In genomic region chr10:58266003-58266825, GRCh38 we compare ENCODE assay signal across 8 cellular contexts. TPM values are rescaled to one million over a fixed set of nuclear protein-coding genes. Genes with fewer than 3 reads are reported as not detected.
DNase-seq lines count a peak whose midpoint lies in the region; ATAC-seq lines count a peak whose summit lies in the region.

No MANE protein-coding gene starts in this region.

- DNase-seq in EH (ENCODE audit: low read depth) (peak; percentile 74), MV-4-11 (lab: John Stamatoyannopoulos, UW) (peak; percentile 59), NCI-H2227 treated with DMSO at 0.1 percent for 48 hours (lab: John Stamatoyannopoulos, UW) (no peak)
- no peak for DNase-seq in NK-92 treated with Interleukin-12 subunit alpha and Interleukin-12 subunit beta, amount 100 ng/mL, for 24 hours (lab: John Stamatoyannopoulos, UW)

- peaks cover 7 to 25% (median 17%) of the 10 kb centered on the region in 3 donors for H3K4me1 ChIP-seq in skeletal muscle tissue (ENCODE audit: control insufficient read depth in 3 of 3, insufficient read depth in 3 of 3, low read length in 3 of 3)

- no peaks in the 10 kb centered on the region for H3K27me3 ChIP-seq in skeletal muscle tissue (ENCODE audit: control insufficient read depth in 3 of 3, insufficient read depth in 3 of 3, low read length in 3 of 3)

- H3K9me3 ChIP-seq in iPS-18c (ENCODE audit: control insufficient read depth, insufficient read depth, low read length) (no peaks in the 10 kb centered on the region), skeletal muscle tissue (ENCODE audit: control insufficient read depth in 3 of 3, low read length in 3 of 3) (no peaks in the 10 kb centered on the region)

- peak; percentile 7 for ATAC-seq in GM21619 (IDR thresholded peaks at IDR 0.05; ENCODE audit: unreplicated experiment)

- H3K36me3 ChIP-seq in skeletal muscle tissue (ENCODE audit: control insufficient read depth in 3 of 3, insufficient read depth in 3 of 3, low read length in 3 of 3), result no peaks in the 10 kb centered on the region

- H3K27ac ChIP-seq in adipose tissue (ENCODE audit: low read depth, low read length) (peak overlapping the region; percentile 55), skeletal muscle tissue (ENCODE audit: low read depth, low read length) (peak overlapping the region; percentile 96)

- H3K4me3 ChIP-seq in iPS-18c (ENCODE audit: insufficient read depth, low read depth, low read length), result peak overlapping the region; percentile 74; the same call in 1 of the 2 replicates
- H3K4me3 ChIP-seq in skeletal muscle tissue (ENCODE audit: low read length in 3 of 3), result peak overlapping the region; percentile 76 to 92 (median 90)

- peak overlapping the region; percentile 93 to 94 (median 93) for H3K9ac ChIP-seq in skeletal muscle tissue (ENCODE audit: low read depth in 1 of 3, low read length in 3 of 3)

- 4 to 12% (median 9%) methylated on average over 14 of the region's 14 CpGs for WGBS in adipose tissue, 3 donors

RNA-seq across cellular contexts. Expression of gene IPMK, which starts 1.5 kb away (rescaled TPM):
- polyA plus RNA-seq in adipose tissue, result 1 to 10 TPM; 1.4 to 6.3 (median 2.1) TPM
- 3.1 TPM for total RNA-seq in skeletal muscle tissue

RNA-seq across cellular contexts. Expression of gene CISD1, which starts 2.7 kb away (rescaled TPM):
- polyA plus RNA-seq in adipose tissue, result 10 to 100 TPM; 11.9 to 26.8 (median 18.0) TPM
- total RNA-seq in skeletal muscle tissue, result 8.9 TPM

Comparison
In these comparisons a context has a peak if more than half of its experiments do, and no peak if none do; other contexts are left out.
1. DNase-seq: peak in EH (single experiment) and MV-4-11 (single experiment); none in NK-92 treated with Interleukin-12 subunit alpha and Interleukin-12 subunit beta, amount 100 ng/mL, for 24 hours (single experiment) and NCI-H2227 treated with DMSO at 0.1 percent for 48 hours (single experiment).